In genomic region chr1:33094971-33095604, GRCh38 we compare ENCODE assay signal across 8 cellular contexts. TPM values are rescaled to one million over a fixed set of nuclear protein-coding genes. Genes with fewer than 3 reads are reported as not detected.
DNase-seq lines count a peak whose midpoint lies in the region; ATAC-seq and TF ChIP-seq lines count a peak whose summit lies in the region.

No MANE protein-coding gene starts in this region.

- no peak for TF ChIP-seq POLR2A in IMR-90 (IDR thresholded peaks at IDR 0.05; ENCODE audit: low read depth, low read length)
- no peak for TF ChIP-seq POLR2A in ovary (IDR thresholded peaks at IDR 0.05)

- no TSS peak for BruUV-seq in IMR-90 (replicated peaks; lab: Mats Ljungman, UMichigan)

- TF ChIP-seq CTCF in IMR-90 (conservative IDR thresholded peaks at IDR 0.05; ENCODE audit: low read depth, low read length), result peak; percentile 93
- TF ChIP-seq CTCF in ovary (IDR thresholded peaks at IDR 0.05), result peak; percentile 72 to 88 (median 74)

- H3K9me3 ChIP-seq in IMR-90 (ENCODE audit: control insufficient read depth, insufficient read depth, low read length) (no peaks in the 10 kb centered on the region), ovary (no peaks in the 10 kb centered on the region)

- peak overlapping the region; percentile 35; the same call in 1 of the 2 replicates for H3K23ac ChIP-seq in IMR-90 (ENCODE audit: low read depth, low read length)

- H3K36me3 ChIP-seq in IMR-90 (ENCODE audit: control insufficient read depth, insufficient read depth, low read length) (peaks cover 11% of the 10 kb centered on the region; the same call in 1 of the 2 replicates), ovary (no peaks in the 10 kb centered on the region)

- H2AK9ac ChIP-seq in IMR-90 (replicated peaks; ENCODE audit: low read depth, low read length, poor library complexity), result peak overlapping the region; percentile 65

- H4K8ac ChIP-seq in IMR-90 (ENCODE audit: low read depth in 2 of 2, low read length in 2 of 2), result peak overlapping the region; percentile 51 to 90

- H3K79me1 ChIP-seq in IMR-90 (ENCODE audit: low read depth in 1 of 2, low read length in 2 of 2), result peaks cover 9 to 46% of the 10 kb centered on the region in 2 experiments

- H3K56ac ChIP-seq in IMR-90 (ENCODE audit: extremely low read depth, insufficient read depth, low read length), result no peak overlapping the region

- H3K27me3 ChIP-seq in IMR-90 (ENCODE audit: control insufficient read depth, insufficient read depth, low read length) (no peaks in the 10 kb centered on the region), ovary (no peaks in the 10 kb centered on the region)

- H2BK120ac ChIP-seq in IMR-90 (ENCODE audit: low read depth, low read length), result peak overlapping the region; percentile 96

- ATAC-seq in IMR-90 (ENCODE audit: low read depth), result no peak
- ATAC-seq in HG03521 (IDR thresholded peaks at IDR 0.05; ENCODE audit: unreplicated experiment), result no peak
- ATAC-seq in GM19467 (IDR thresholded peaks at IDR 0.05; ENCODE audit: unreplicated experiment), result no peak

- H3K27ac ChIP-seq in IMR-90 (ENCODE audit: insufficient read depth, low read length) (peak overlapping the region; percentile 43; the same call in 1 of the 2 replicates), ovary (no peak overlapping the region)

- intact Hi-C loops in IMR-90 (cut with micrococcal nuclease), result loop anchor here (5.0 to 10.0 kb wide), 3 partner anchors 162 to 390 kb away; partner anchors contain the start of genes SYNC and ZNF362
- intact Hi-C loops in ovary (cut with DNase I), result loop anchor here in 2 of 4 donors (10.0 kb wide), 2 partner anchors 370 to 520 kb away; no protein-coding TSS in a partner anchor

- peak overlapping the region; percentile 97 for H2BK20ac ChIP-seq in IMR-90 (ENCODE audit: low read depth, low read length)

- no CpG with 5 or more reads among the region's 10 CpGs for whole genome bisulfite sequencing in IMR-90 (ENCODE audit: extremely low coverage in 2 of 2, insufficient read length in 1 of 2), 2 experiments
- WGBS in ovary, 3 donors, result 28 to 32% (median 31%) methylated on average over 10 of the region's 10 CpGs

- peak overlapping the region; percentile 83 for H2AFZ ChIP-seq in IMR-90 (replicated peaks; ENCODE audit: low read length, poor library complexity)

- in situ Hi-C loops in IMR-90 (cut with MboI; ENCODE audit: low sequenced_read_pairs), result loop anchor here (10.0 to 25.0 kb wide), 2 partner anchors 370 to 517 kb away; no protein-coding TSS in a partner anchor

- H4K20me1 ChIP-seq in IMR-90 (ENCODE audit: insufficient read depth, low read length), result no peaks in the 10 kb centered on the region

- TF ChIP-seq EP300 in ovary (IDR thresholded peaks at IDR 0.05), result no peak

- peak overlapping the region; percentile 55; the same call in 1 of the 2 replicates for H3K18ac ChIP-seq in IMR-90 (ENCODE audit: low read depth, low read length)

- peak overlapping the region; percentile 94 for H2AK5ac ChIP-seq in IMR-90 (ENCODE audit: low read depth, low read length)

- peak; percentile 29 for DNase-seq in activated CD4-positive, alpha-beta T cell treated with anti-CD3 and anti-CD28 coated beads for 48 hours
- DNase-seq in activated CD4-positive, alpha-beta T cell treated with anti-CD3 and anti-CD28 coated beads for 1 hour, result no peak
- DNase-seq in IMR-90 (peak; percentile 71), SHP77 treated with DMSO at 0.1 percent for 48 hours (lab: John Stamatoyannopoulos, UW) (peak; percentile 3), fibroblast of peridontal ligament (ENCODE audit: extremely low read depth) (peak; percentile 85), ovary (peak in 4 of 5 donors; percentile 45 to 76 (median 61))

- CTCF ChIA-PET in IMR-90 (lab: Yijun Ruan, JAX), result interaction anchor here (0.7 to 1.2 kb wide), 3 partner anchors 34 to 518 kb away, joined by 3 to 4 read pairs (median 3); no protein-coding TSS in a partner anchor

- H3K14ac ChIP-seq in IMR-90 (replicated peaks; ENCODE audit: low read depth, low read length), result peak overlapping the region; percentile 91

- H2BK5ac ChIP-seq in IMR-90 (ENCODE audit: low read depth, low read length, poor library complexity, severe bottlenecking), result peak overlapping the region; percentile 88

- H4K5ac ChIP-seq in IMR-90 (ENCODE audit: low read depth, low read length), result peak overlapping the region; percentile 57; the same call in 1 of the 2 replicates

- no peak overlapping the region for H3K9ac ChIP-seq in IMR-90 (ENCODE audit: low read depth, low read length)

- POLR2A ChIA-PET in IMR-90 (lab: Charles Lee; ENCODE audit: unreplicated experiment), result no interaction called here

- H4K91ac ChIP-seq in IMR-90 (ENCODE audit: insufficient read depth, low read depth, low read length), result peak overlapping the region; percentile 83

- peak; percentile 71 for TF ChIP-seq RAD21 in IMR-90 (IDR thresholded peaks at IDR 0.05; ENCODE audit: low read length)

- H3K4ac ChIP-seq in IMR-90 (ENCODE audit: low read depth, low read length), result peak overlapping the region; percentile 92

- peaks cover 29% of the 10 kb centered on the region for H3K9me1 ChIP-seq in IMR-90 (ENCODE audit: insufficient read depth, low read length)

- H3K4me3 ChIP-seq in IMR-90 (ENCODE audit: insufficient read depth, low read depth, low read length) (no peak overlapping the region), ovary (no peak overlapping the region)

- H3K4me2 ChIP-seq in IMR-90 (ENCODE audit: low read depth, low read length), result no peak overlapping the region

- dilution Hi-C loops in IMR-90 (cut with HindIII; ENCODE audit: low sequenced_read_pairs, unreplicated experiment), result no loop called here

- peak overlapping the region; percentile 98; the same call in 2 of the 3 replicates for H2BK15ac ChIP-seq in IMR-90 (ENCODE audit: low read depth, low read length)

- H3K4me1 ChIP-seq in IMR-90 (ENCODE audit: control insufficient read depth, insufficient read depth, low read length) (peaks cover 35% of the 10 kb centered on the region), ovary (ENCODE audit: insufficient read depth) (peaks cover 2% of the 10 kb centered on the region)

TF ChIP-seq in IMR-90, 13 proteins besides CTCF, POLR2A, EP300 and RAD21:
- TF ChIP-seq SMC3 (IDR thresholded peaks at IDR 0.05; ENCODE audit: low read depth, low read length), result peak; percentile 76
- 0 out of 2 replicates have a peak, but pooled peaks have one; percentile 1 for TF ChIP-seq NFE2L2 (IDR thresholded peaks at IDR 0.05; ENCODE audit: low read depth, low read length)
- TF ChIP-seq MAZ (IDR thresholded peaks at IDR 0.05; ENCODE audit: borderline replicate concordance, low read depth, low read length), result no peak

RNA-seq across cellular contexts. Expression of gene AZIN2, which starts 14.1 kb away (rescaled TPM):
- total RNA-seq in IMR-90 (2012; rRNA removed) (2.2 and 4.7 TPM in 2 replicates), ovary (10 to 100 TPM in 3 of 7 donors, 1 to 10 TPM in 4; 7.6 to 15.7 (median 9.5) TPM)
- polyA plus RNA-seq in IMR-90 (2012; rRNA removed) (8.0 and 8.9 TPM in 2 replicates), ovary (1 to 10 TPM; 4.1 to 9.4 TPM)
- 7.5 and 10.8 TPM in 2 replicates for polyA plus RNA-seq in IMR-90 (2012; cell fraction: cytosol; rRNA removed)
- 26.2 and 26.3 TPM in 2 replicates for polyA plus RNA-seq in IMR-90 (2012; cell fraction: nucleus; rRNA removed; ENCODE audit: low replicate concordance)

RNA-seq across cellular contexts. Expression of gene AK2, which starts 58.4 kb away (rescaled TPM):
- total RNA-seq in IMR-90 (2012; rRNA removed) (118 and 168 TPM in 2 replicates), ovary (100 to 1,000 TPM in 5 of 7 donors, 10 to 100 TPM in 2; 92.2 to 135 (median 115) TPM)
- polyA plus RNA-seq in IMR-90 (2012; rRNA removed) (152 and 203 TPM in 2 replicates), ovary (100 to 1,000 TPM in 1 of 2 donors, 10 to 100 TPM in 1; 52.9 to 150 TPM)
- 77.4 and 134 TPM in 2 replicates for polyA plus RNA-seq in IMR-90 (2012; cell fraction: cytosol; rRNA removed)
- polyA plus RNA-seq in IMR-90 (2012; cell fraction: nucleus; rRNA removed; ENCODE audit: low replicate concordance), result 53.9 and 195 TPM in 2 replicates
